Comparison of ENCODE assay signal across 8 cellular contexts in the genomic region with DNA sequence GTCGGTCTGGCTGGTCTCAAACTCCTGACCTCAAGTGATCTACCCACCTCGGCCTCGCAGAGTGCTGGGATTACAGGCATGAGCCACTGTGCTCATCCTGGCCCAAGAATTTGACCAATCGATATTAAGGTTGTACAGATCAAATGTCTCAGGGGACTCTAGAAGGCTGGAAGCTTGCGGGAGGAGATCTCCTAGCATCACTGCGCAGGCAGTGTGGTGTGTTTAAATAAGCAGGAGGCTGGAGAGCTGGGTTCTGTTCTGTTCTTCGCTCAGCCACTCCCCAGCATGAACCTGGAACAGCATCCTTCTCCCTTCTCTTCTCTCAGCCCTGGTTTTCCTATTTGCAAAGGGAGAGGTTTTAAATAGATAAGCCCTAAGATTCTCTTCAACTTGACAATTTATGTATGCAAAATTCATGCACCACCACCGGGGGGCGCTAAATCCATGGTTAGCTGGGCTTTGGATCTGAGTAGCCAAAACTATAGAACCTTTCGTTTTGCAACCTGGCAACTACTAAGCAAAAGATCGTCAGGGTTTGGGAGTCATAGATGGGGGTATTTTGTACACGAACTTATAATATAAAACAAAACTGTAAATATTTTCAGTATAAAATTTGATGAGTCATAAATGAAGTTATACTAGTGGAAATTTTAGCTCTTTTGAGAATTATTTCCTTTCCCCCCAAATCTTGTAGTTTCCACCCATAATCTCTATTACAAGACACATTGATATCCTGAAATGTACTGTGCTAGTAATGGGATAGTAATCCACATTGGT.
DNase-seq lines count a peak whose midpoint lies in the region; ATAC-seq and TF ChIP-seq lines count a peak whose summit lies in the region.

No MANE protein-coding gene starts in this region.

- WGBS in neuronal stem cell (ENCODE audit: extremely low coverage in 2 of 2, insufficient read length in 2 of 2, insufficient replicate concordance in 1 of 2), 2 donors = no CpG with 5 or more reads among the region's 12 CpGs

- H3K4me3 ChIP-seq in GM12865 (ENCODE audit: low read depth, low read length) (no peak overlapping the region), KMS-11 (IDR thresholded peaks at IDR 0.05; ENCODE audit: insufficient read depth, low read depth, low read length) (no peak overlapping the region), neuronal stem cell (ENCODE audit: low read length in 2 of 2) (no peak overlapping the region)

- H2BK120ac ChIP-seq in neuronal stem cell (ENCODE audit: low read depth, low read length) = no peak overlapping the region

- POLR2A ChIA-PET in RWPE1 (lab: Yijun Ruan, JAX; ENCODE audit: low non-redundant PET) = no interaction called here

- H3K18ac ChIP-seq in neuronal stem cell (ENCODE audit: low read length) = no peak overlapping the region

- H3K23ac ChIP-seq in neuronal stem cell (ENCODE audit: low read depth, low read length, poor library complexity) = no peak overlapping the region

- H3K27me3 Mint-ChIP-seq in stimulated activated naive CD8-positive, alpha-beta T cell treated with anti-CD3 and anti-CD28 coated beads, Interleukin-15, amount 100 ng/mL, for 72 hours = no peaks in the 10 kb centered on the region

- peaks cover 6% of the 10 kb centered on the region for H3K4me1 ChIP-seq in KMS-11 (ENCODE audit: low read depth, poor library complexity, severe bottlenecking)
- no peaks in the 10 kb centered on the region for H3K4me1 ChIP-seq in neuronal stem cell (ENCODE audit: control insufficient read depth in 2 of 2, insufficient read depth in 1 of 2, low read depth in 1 of 2, low read length in 2 of 2)

- no peaks in the 10 kb centered on the region for H3K36me3 ChIP-seq in KMS-11 (ENCODE audit: insufficient read depth)
- H3K36me3 ChIP-seq in neuronal stem cell (replicated peaks in 1 of 2; ENCODE audit: control insufficient read depth in 2 of 2, insufficient read depth in 2 of 2, low read length in 2 of 2) = no peaks in the 10 kb centered on the region

- H4K91ac ChIP-seq in neuronal stem cell (ENCODE audit: low read depth, low read length, poor library complexity) = no peak overlapping the region

- peaks cover 15% of the 10 kb centered on the region for H3K4me1 Mint-ChIP-seq in stimulated activated naive CD8-positive, alpha-beta T cell treated with anti-CD3 and anti-CD28 coated beads, Interleukin-15, amount 100 ng/mL, for 72 hours

- no peaks in the 10 kb centered on the region for H4K20me1 ChIP-seq in KMS-11 (ENCODE audit: insufficient read depth)

- H2BK15ac ChIP-seq in neuronal stem cell (ENCODE audit: low read length) = no peak overlapping the region

- H3K9me3 Mint-ChIP-seq in stimulated activated naive CD8-positive, alpha-beta T cell treated with anti-CD3 and anti-CD28 coated beads, Interleukin-15, amount 100 ng/mL, for 72 hours = no peaks in the 10 kb centered on the region

- no peak overlapping the region for H2BK12ac ChIP-seq in neuronal stem cell (ENCODE audit: low read length)

- peak; percentile 71 for ATAC-seq in stimulated activated naive CD8-positive, alpha-beta T cell treated with anti-CD3 and anti-CD28 coated beads, Interleukin-15, amount 100 ng/mL, for 72 hours
- no peak for ATAC-seq in HG02623 (IDR thresholded peaks at IDR 0.05; ENCODE audit: unreplicated experiment)

- H3K27ac ChIP-seq in KMS-11 = no peak overlapping the region
- H3K27ac ChIP-seq in RWPE1 = no peak overlapping the region
- no peak overlapping the region for H3K27ac ChIP-seq in neuronal stem cell (replicated peaks; ENCODE audit: low read length)

- H3K27ac Mint-ChIP-seq in stimulated activated naive CD8-positive, alpha-beta T cell treated with anti-CD3 and anti-CD28 coated beads, Interleukin-15, amount 100 ng/mL, for 72 hours = peak overlapping the region in 1 of 2 donors; percentile 11

- peak; percentile 75 for TF ChIP-seq CTCF in GM12865 (IDR thresholded peaks at IDR 0.05; ENCODE audit: insufficient read depth, low read depth, low read length, missing control alignments)
- TF ChIP-seq CTCF in KMS-11 (conservative IDR thresholded peaks at IDR 0.05; ENCODE audit: low read depth, low read length) = peak; percentile 91
- TF ChIP-seq CTCF in RWPE1 (conservative IDR thresholded peaks at IDR 0.05; ENCODE audit: low read depth) = peak; percentile 81

- H3K4ac ChIP-seq in neuronal stem cell (ENCODE audit: low read length) = no peak overlapping the region

- H3K9me3 ChIP-seq in neuronal stem cell (replicated peaks in 1 of 2; ENCODE audit: control insufficient read depth in 2 of 2, insufficient read depth in 1 of 2, low read depth in 1 of 2, low read length in 2 of 2) = no peaks in the 10 kb centered on the region

- no peaks in the 10 kb centered on the region for H3K27me3 ChIP-seq in KMS-11 (ENCODE audit: insufficient read depth, low read depth)
- no peaks in the 10 kb centered on the region for H3K27me3 ChIP-seq in neuronal stem cell (ENCODE audit: control insufficient read depth in 3 of 3, insufficient read depth in 3 of 3, low read depth in 1 of 3, low read length in 3 of 3)

- no peaks in the 10 kb centered on the region for H3K79me1 ChIP-seq in neuronal stem cell (ENCODE audit: low read depth, low read length)

- H3K79me2 ChIP-seq in KMS-11 (ENCODE audit: insufficient read depth, low read depth) = no peaks in the 10 kb centered on the region

- H3K4me2 ChIP-seq in KMS-11 = 0 out of 2 replicates have a peak overlapping the region, but pooled peaks have one; percentile 24
- no peak overlapping the region for H3K4me2 ChIP-seq in neuronal stem cell (ENCODE audit: insufficient read depth, low read length, poor library complexity, severe bottlenecking)

- no peak overlapping the region for H3K14ac ChIP-seq in neuronal stem cell (ENCODE audit: low read length)

- no peak overlapping the region for H2AK5ac ChIP-seq in neuronal stem cell (ENCODE audit: low read depth, low read length)

- peak overlapping the region in 1 of 2 donors; percentile 39 for H3K4me3 Mint-ChIP-seq in stimulated activated naive CD8-positive, alpha-beta T cell treated with anti-CD3 and anti-CD28 coated beads, Interleukin-15, amount 100 ng/mL, for 72 hours

- DNase-seq in GM12865 (ENCODE audit: low read depth) (peak; percentile 83), RWPE1 (ENCODE audit: low spot score) (peak; percentile 55), fibroblast of the conjunctiva (ENCODE audit: low read depth) (peak; percentile 63), neuronal stem cell (ENCODE audit: low spot score) (peak; percentile 57)
- DNase-seq in activated T-helper 1 cell treated with anti-CD3 and anti-CD28 coated beads, Interleukin-2, amount 50 U/mL, for 16 hours (ENCODE audit: low read depth in 1 of 2, low spot score in 1 of 2) = peak; percentile 60 to 76
- peak; percentile 74 to 76 for DNase-seq in stimulated activated naive CD8-positive, alpha-beta T cell treated with anti-CD3 and anti-CD28 coated beads, Interleukin-15, amount 100 ng/mL, for 72 hours

- no peak overlapping the region for H4K8ac ChIP-seq in neuronal stem cell (ENCODE audit: low read depth, low read length)

- CTCF ChIA-PET in RWPE1 (lab: Yijun Ruan, JAX) = interaction anchor here (0.5 to 2.0 kb wide), 16 partner anchors 10 to 1788 kb away, joined by 3 to 7 read pairs (median 4); no protein-coding TSS in a partner anchor

- H2BK5ac ChIP-seq in neuronal stem cell (ENCODE audit: low read length) = no peak overlapping the region

- H3K9ac ChIP-seq in KMS-11 (no peak overlapping the region), neuronal stem cell (ENCODE audit: low read depth, low read length, poor library complexity) (no peak overlapping the region)

- H2AFZ ChIP-seq in KMS-11 (ENCODE audit: low read depth) = 0 out of 2 replicates have a peak overlapping the region, but pooled peaks have one; percentile 14
- no peak overlapping the region for H2AFZ ChIP-seq in neuronal stem cell (ENCODE audit: low read length)
